In genomic region chr18:23862071-23862470, GRCh38 we compare ENCODE assay signal across 9 cellular contexts.
DNase-seq lines count a peak whose midpoint lies in the region; ATAC-seq and TF ChIP-seq lines count a peak whose summit lies in the region.
"Had no signal": no experiment of that assay in that cellular context is flagged by ENCODE, and none has a peak within 500 bp of the region (broad histone marks: within the 10 kb centered on the region; RNA-seq: fewer than 3 reads in every experiment).

No MANE protein-coding gene starts in this region.

- H3K36me3 ChIP-seq in mucosa of descending colon (ENCODE audit: low read depth) (no peaks in the 10 kb centered on the region), adrenal gland (replicated peaks in 1 of 2) (no peaks in the 10 kb centered on the region)

- intact Hi-C loops in mucosa of descending colon (cut with DNase I, micrococcal nuclease), result no loop called here
- intact Hi-C loops in adrenal gland (cut with DNase I), result no loop called here

- H3K4me1 ChIP-seq in mucosa of descending colon (ENCODE audit: low read depth) (no peaks in the 10 kb centered on the region), adrenal gland (replicated peaks in 1 of 2) (no peaks in the 10 kb centered on the region)

- H3K27me3 ChIP-seq in adrenal gland, result no peaks in the 10 kb centered on the region

- no peak overlapping the region for H3K27ac ChIP-seq in adrenal gland

- 68 to 74% (median 72%) methylated on average over 4 of the region's 4 CpGs for WGBS in adrenal gland, 4 donors

- H3K9me3 ChIP-seq in mucosa of descending colon, result no peaks in the 10 kb centered on the region
- no peaks in the 10 kb centered on the region for H3K9me3 ChIP-seq in adrenal gland (replicated peaks in 1 of 3)

- TF ChIP-seq CTCF in mucosa of descending colon (IDR thresholded peaks at IDR 0.05), result no peak
- TF ChIP-seq CTCF in adrenal gland (IDR thresholded peaks at IDR 0.05), result no peak

- DNase-seq in Ammon's horn (ENCODE audit: low spot score) (peak; percentile 25), M059J (ENCODE audit: low read depth) (peak; percentile 97), brain pericyte (ENCODE audit: low read depth, low spot score) (peak; percentile 17), mucosa of descending colon (no peak), NCI-H1105 (lab: John Stamatoyannopoulos, UW) (no peak), adrenal gland (no peak)
- DNase-seq: left colon had no signal

- no peak overlapping the region for H3K4me3 ChIP-seq in mucosa of descending colon
- no peak overlapping the region for H3K4me3 ChIP-seq in adrenal gland

- peak; percentile 37 for ATAC-seq in mucosa of descending colon
- no peak for ATAC-seq in HG03342 (IDR thresholded peaks at IDR 0.05; ENCODE audit: unreplicated experiment)
- ATAC-seq in GM18870 (IDR thresholded peaks at IDR 0.05; ENCODE audit: unreplicated experiment), result no peak
- ATAC-seq: left colon had no signal

- TF ChIP-seq POLR2A in adrenal gland (IDR thresholded peaks at IDR 0.05), result no peak

Comparison
In these comparisons a context has a peak if more than half of its experiments do, and no peak if none do; other contexts are left out.
1. DNase-seq: peak in Ammon's horn (single experiment), M059J (single experiment) and brain pericyte (single experiment); none in mucosa of descending colon (0 of 3), NCI-H1105 (single experiment) and adrenal gland (0 of 7).